In genomic region chr1:247077768-247078314, GRCh38 we compare ENCODE assay signal across 8 cellular contexts. TPM values are rescaled to one million over a fixed set of nuclear protein-coding genes. Genes with fewer than 3 reads are reported as not detected.
DNase-seq lines count a peak whose midpoint lies in the region; TF ChIP-seq lines count a peak whose summit lies in the region.

No MANE protein-coding gene starts in this region.

- peaks cover 13% of the 10 kb centered on the region for H3K79me2 ChIP-seq in fibroblast of lung (ENCODE audit: control insufficient read depth, insufficient read depth, low read length)

- TF ChIP-seq POLR2A in ovary (IDR thresholded peaks at IDR 0.05): no peak

- H3K9ac ChIP-seq in SK-N-MC (ENCODE audit: insufficient read length) (peak overlapping the region; percentile 93), fibroblast of lung (ENCODE audit: insufficient read depth, low read length) (peak overlapping the region; percentile 85)

- H3K27me3 ChIP-seq in fibroblast of lung (ENCODE audit: control insufficient read depth, insufficient read depth, low read length): no peaks in the 10 kb centered on the region
- no peaks in the 10 kb centered on the region for H3K27me3 ChIP-seq in ovary

- peaks cover 10% of the 10 kb centered on the region for H3K9me3 ChIP-seq in SK-N-MC (ENCODE audit: low read depth, low read length)
- H3K9me3 ChIP-seq in fibroblast of lung (ENCODE audit: control insufficient read depth, insufficient read depth, low read depth, low read length): no peaks in the 10 kb centered on the region
- no peaks in the 10 kb centered on the region for H3K9me3 ChIP-seq in ovary

- peak overlapping the region; percentile 95 for H2AFZ ChIP-seq in fibroblast of lung (ENCODE audit: low read length)

- peak overlapping the region; percentile 92 for H3K4me3 ChIP-seq in GM08714 (ENCODE audit: low read length)
- peak overlapping the region; percentile 84 for H3K4me3 ChIP-seq in HFF-Myc (replicated peaks; ENCODE audit: low read depth, low read length)
- H3K4me3 ChIP-seq in SK-N-MC: peak overlapping the region; percentile 94
- peak overlapping the region; percentile 93 to 99 (median 97) for H3K4me3 ChIP-seq in fibroblast of lung (replicated peaks in 1 of 4; ENCODE audit: control extremely low read depth in 1 of 4, insufficient read depth in 1 of 4, low read depth in 3 of 4, low read length in 4 of 4)
- H3K4me3 ChIP-seq in ovary: peak overlapping the region; percentile 90

- TF ChIP-seq CTCF in HFF-Myc (IDR thresholded peaks at IDR 0.05; ENCODE audit: low read depth, low read length, missing control alignments) (no peak), fibroblast of lung (conservative IDR thresholded peaks at IDR 0.05 in 1 of 2, IDR thresholded peaks at IDR 0.05 in 1 of 2; ENCODE audit: low read depth in 1 of 2, low read length in 2 of 2) (no peak), ovary (IDR thresholded peaks at IDR 0.05) (no peak)

- DNase-seq in HFF-Myc (ENCODE audit: extremely low read depth, low read depth) (no peak), SK-N-MC (ENCODE audit: low read depth, low spot score) (peak; percentile 6), fibroblast of lung (ENCODE audit: low read depth in 2 of 2) (peak; percentile 15 to 18), ovary (no peak), Ammon's horn (ENCODE audit: low spot score) (no peak), OCI-M2 (lab: John Stamatoyannopoulos, UW; ENCODE audit: unreplicated experiment) (no peak)
- DNase-seq in stimulated activated CD4-positive, alpha-beta T cell treated with anti-CD3 and anti-CD28 coated beads, Interleukin-12 subunit alpha, Interleukin-12 subunit beta, amount 100 ng/mL, for 4 hours: no peak

- no peak for TF ChIP-seq EP300 in ovary (IDR thresholded peaks at IDR 0.05)

- intact Hi-C loops in ovary (cut with DNase I): no loop called here

- peak overlapping the region; percentile 88 for H3K4me2 ChIP-seq in fibroblast of lung (ENCODE audit: extremely low read depth, insufficient read depth, low read length)

- 1 to 2% (median 1%) methylated on average over 13 of the region's 13 CpGs for WGBS in ovary, 3 donors

- no peaks in the 10 kb centered on the region for H4K20me1 ChIP-seq in fibroblast of lung (ENCODE audit: control insufficient read depth, extremely low read depth, insufficient read depth, low read length)

- H3K4me1 ChIP-seq in fibroblast of lung (ENCODE audit: control insufficient read depth, extremely low read depth, insufficient read depth, low read length) (peaks cover 3% of the 10 kb centered on the region), ovary (ENCODE audit: insufficient read depth) (peaks cover 2% of the 10 kb centered on the region)

- H3K36me3 ChIP-seq in SK-N-MC (ENCODE audit: insufficient read depth, low read length) (peaks cover 20% of the 10 kb centered on the region), fibroblast of lung (ENCODE audit: control insufficient read depth, insufficient read depth, low read length) (no peaks in the 10 kb centered on the region), ovary (no peaks in the 10 kb centered on the region)

- 0 out of 2 replicates have a peak overlapping the region, but pooled peaks have one; percentile 17 for H3K27ac ChIP-seq in SK-N-MC
- H3K27ac ChIP-seq in fibroblast of lung (ENCODE audit: insufficient read depth, low read length): peak overlapping the region; percentile 88
- peak overlapping the region in 1 of 2 donors; percentile 73 for H3K27ac ChIP-seq in ovary

RNA-seq across cellular contexts. Expression of gene ZNF670, which starts 0.8 kb away (rescaled TPM):
- total RNA-seq in fibroblast of lung (3.0 and 3.3 TPM in 2 replicates), ovary (1 to 10 TPM; 1.3 to 5.3 (median 4.4) TPM)
- polyA plus RNA-seq in fibroblast of lung (2.3 and 3.2 TPM in 2 replicates), ovary (1 to 10 TPM; 2.7 to 3.1 TPM)
- polyA plus RNA-seq in fibroblast of lung (2012): 1.2 and 2.2 TPM in 2 replicates
- polyA minus RNA-seq in fibroblast of lung (ENCODE audit: low replicate concordance): 0.41 and 0.79 TPM in 2 replicates

RNA-seq across cellular contexts. Expression of gene ZNF669, which starts 26.3 kb away (rescaled TPM):
- total RNA-seq in fibroblast of lung (10.2 and 11.6 TPM in 2 replicates), ovary (10 to 100 TPM in 2 of 7 donors, 1 to 10 TPM in 5; 5.0 to 11.5 (median 7.3) TPM)
- polyA plus RNA-seq in fibroblast of lung (7.0 and 7.2 TPM in 2 replicates), ovary (10 to 100 TPM in 1 of 2 donors, 1 to 10 TPM in 1; 7.3 to 10.0 TPM)
- 4.1 and 4.6 TPM in 2 replicates for polyA plus RNA-seq in fibroblast of lung (2012)
- 0.35 and 3.9 TPM in 2 replicates for polyA minus RNA-seq in fibroblast of lung (ENCODE audit: low replicate concordance)

Comparison
In these comparisons a context has a peak if more than half of its experiments do, and no peak if none do; other contexts are left out.
1. DNase-seq: peak in SK-N-MC (single experiment) and fibroblast of lung (2 of 2); none in HFF-Myc (single experiment), ovary (0 of 5), Ammon's horn (single experiment), OCI-M2 (single experiment) and stimulated activated CD4-positive, alpha-beta T cell treated with anti-CD3 and anti-CD28 coated beads, Interleukin-12 subunit alpha, Interleukin-12 subunit beta, amount 100 ng/mL, for 4 hours (single experiment).
2. Peak in every context shown above with its lines, with median percentiles within 50 percentile points of each other: H3K4me3 ChIP-seq.